23 cellular contexts compared by ENCODE assay signal in the genomic region with DNA sequence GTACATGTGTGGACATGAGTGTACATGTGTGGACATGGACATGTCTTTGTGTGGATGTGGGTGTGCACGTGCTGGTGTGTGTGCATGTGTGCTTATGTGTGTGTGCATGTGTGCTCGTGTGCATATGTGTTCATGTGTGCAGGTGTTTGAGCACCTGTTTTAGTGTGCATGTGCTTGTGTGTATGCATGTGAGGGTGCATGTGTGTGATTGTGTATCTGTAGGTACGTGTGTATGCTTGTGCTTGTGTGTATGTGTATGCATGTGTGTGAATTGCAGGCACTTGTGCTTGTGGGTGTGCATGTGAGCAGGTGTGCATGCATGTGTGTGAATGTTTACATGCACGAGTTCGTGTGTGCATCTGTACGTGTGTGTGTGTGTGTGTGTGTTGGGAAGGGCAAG.
"Had no signal": no experiment of that assay in that cellular context is flagged by ENCODE, and none has a peak within 500 bp of the region (broad histone marks: within the 10 kb centered on the region; RNA-seq: fewer than 3 reads in every experiment).

No MANE protein-coding gene starts in this region.

- ATAC-seq: K562, PC-3, Right ventricle myocardium inferior, SK-N-SH treated with all-trans-retinoic acid at 6 μM for 48 hours had no signal

- H3K9me3 ChIP-seq: Peyer's patch, SJCRH30 had no signal

- H3K4me2 ChIP-seq: KMS-11 had no signal

- H3K27me3 Mint-ChIP-seq: IgD-negative memory B cell had no signal

- H3K4me3 Mint-ChIP-seq: IgD-negative memory B cell had no signal

- H3K4me3 ChIP-seq: K562, Peyer's patch, SJCRH30 had no signal

- H3K27ac ChIP-seq: KMS-11, Peyer's patch, SJCRH30 had no signal

- H3K9ac ChIP-seq: KMS-11 had no signal

- H3K27ac Mint-ChIP-seq: IgD-negative memory B cell had no signal

- H3K36me3 ChIP-seq: Peyer's patch, SJCRH30 had no signal

- FAIRE-seq: K562 had no signal

- DNase-seq: Kasumi-1, MM.1S, NCI-H1092 treated with DMSO at 0.1 percent for 48 hours, NCI-H1436, NCI-H187, NCI-H2029, NCI-H2081 treated with DMSO at 0.1 percent for 48 hours, NCI-H2171, NCI-H226, NCI-H446, NCI-H510A, NCI-H524 treated with DMSO at 0.1 percent for 48 hours, NCI-H69, NCI-H774, PC-3, Peyer's patch, SHP77 treated with DMSO at 0.1 percent for 48 hours, SJCRH30 had no signal

- H3K4me1 Mint-ChIP-seq: IgD-negative memory B cell had no signal

- H3K27me3 ChIP-seq: Peyer's patch had no signal

- H3K4me1 ChIP-seq: Peyer's patch, SJCRH30 had no signal
